Comparison of ENCODE assay signal across 10 cellular contexts in genomic region chr13:20714563-20715339, GRCh38. TPM values are rescaled to one million over a fixed set of nuclear protein-coding genes. Genes with fewer than 3 reads are reported as not detected.
DNase-seq lines count a peak whose midpoint lies in the region; ATAC-seq, FAIRE-seq and TF ChIP-seq lines count a peak whose summit lies in the region.
"Had no signal": no experiment of that assay in that cellular context is flagged by ENCODE, and none has a peak within 500 bp of the region (broad histone marks: within the 10 kb centered on the region; RNA-seq: fewer than 3 reads in every experiment).

No MANE protein-coding gene starts in this region.

- H3K9me3 ChIP-seq in endothelial cell of umbilical vein (replicated peaks; ENCODE audit: control insufficient read depth, insufficient read depth, low read length) (no peaks in the 10 kb centered on the region), thoracic aorta (no peaks in the 10 kb centered on the region)

- POLR2A ChIA-PET in endothelial cell of umbilical vein (lab: Charles Lee) = interaction anchor here (0.7 to 1.4 kb wide), 2 partner anchors 11 to 100 kb away, joined by 3 to 6 read pairs; partner anchors contain the start of gene IL17D

- peak overlapping the region; percentile 13 for H3K4me2 ChIP-seq in endothelial cell of umbilical vein (ENCODE audit: insufficient read depth, low read length)

- peak; percentile 61 for DNase-seq in NCI-H446 treated with DMSO at 0.1 percent for 48 hours (lab: John Stamatoyannopoulos, UW)
- peak; percentile 91 for DNase-seq in endothelial cell of umbilical vein (ENCODE audit: low read depth, low spot score)
- peak; percentile 54 for DNase-seq in midbrain (lab: John Stamatoyannopoulos, UW)
- no peak for DNase-seq in thoracic aorta (ENCODE audit: low spot score)
- no peak for DNase-seq in NCI-H774 (lab: John Stamatoyannopoulos, UW)
- DNase-seq: immature natural killer cell, NCI-H1417 had no signal

- TF ChIP-seq POLR2A in endothelial cell of umbilical vein (IDR thresholded peaks at IDR 0.05; ENCODE audit: low read depth, low read length) = no peak

- no peak overlapping the region for H3K4me3 Mint-ChIP-seq in stimulated activated memory B cell treated with anti-CD40 and anti-IgM and Interleukin-4, amounts not matched to agents 10 μg/mL and 1 μg/mL and 100 μg/mL, for 72 hours
- H3K4me3 Mint-ChIP-seq: immature natural killer cell had no signal

- TSS peak; percentile 66 for BruUV-seq in endothelial cell of umbilical vein (replicated peaks; lab: Mats Ljungman, UMichigan)

- FAIRE-seq in endothelial cell of umbilical vein (lab: Jason Lieb, UNC) = peak; percentile 77

- H3K9me1 ChIP-seq in endothelial cell of umbilical vein (replicated peaks; ENCODE audit: control insufficient read depth, extremely low read depth, insufficient read depth, low read length) = no peaks in the 10 kb centered on the region

- H3K27me3 Mint-ChIP-seq in stimulated activated memory B cell treated with anti-CD40 and anti-IgM and Interleukin-4, amounts not matched to agents 10 μg/mL and 1 μg/mL and 100 μg/mL, for 72 hours = peaks cover 23% of the 10 kb centered on the region

- H3K4me3 ChIP-seq in endothelial cell of umbilical vein (replicated peaks in 1 of 3; ENCODE audit: insufficient read depth in 1 of 3, low read depth in 1 of 3, low read length in 3 of 3) (no peak overlapping the region), thoracic aorta (peak overlapping the region; percentile 67)

- H4K20me1 ChIP-seq in endothelial cell of umbilical vein (replicated peaks; ENCODE audit: control insufficient read depth, extremely low read depth, insufficient read depth, low read length) = no peaks in the 10 kb centered on the region

- no peaks in the 10 kb centered on the region for H3K27me3 ChIP-seq in endothelial cell of umbilical vein (ENCODE audit: control insufficient read depth in 2 of 2, insufficient read depth in 2 of 2, low read length in 2 of 2)
- no peaks in the 10 kb centered on the region for H3K27me3 ChIP-seq in thoracic aorta (replicated peaks; ENCODE audit: insufficient read depth)

- ATAC-seq in thoracic aorta (ENCODE audit: insufficient number of reproducible peaks, low FRiP score, low read depth) = peak; percentile 47
- no peak for ATAC-seq in stimulated activated memory B cell treated with anti-CD40 and anti-IgM and Interleukin-4, amounts not matched to agents 10 μg/mL and 1 μg/mL and 100 μg/mL, for 72 hours
- no peak for ATAC-seq in GM18520 (IDR thresholded peaks at IDR 0.05; ENCODE audit: unreplicated experiment)
- ATAC-seq in HG02852 (IDR thresholded peaks at IDR 0.05; ENCODE audit: unreplicated experiment) = no peak

- CTCF ChIA-PET in endothelial cell of umbilical vein (lab: Charles Lee) = interaction anchor here (0.8 to 5.5 kb wide), 19 partner anchors 9 to 518 kb away, joined by 3 to 73 read pairs (median 4); partner anchors contain the start of genes EEF1AKMT1 and IL17D

- H3K9ac ChIP-seq in endothelial cell of umbilical vein (replicated peaks; ENCODE audit: extremely low read depth, insufficient read depth, low read length) = no peak overlapping the region

- no peak overlapping the region for H3K27ac Mint-ChIP-seq in stimulated activated memory B cell treated with anti-CD40 and anti-IgM and Interleukin-4, amounts not matched to agents 10 μg/mL and 1 μg/mL and 100 μg/mL, for 72 hours
- H3K27ac Mint-ChIP-seq: immature natural killer cell had no signal

- H3K79me2 ChIP-seq in endothelial cell of umbilical vein (ENCODE audit: control insufficient read depth, insufficient read depth, low read length) = no peaks in the 10 kb centered on the region

- TF ChIP-seq CTCF in endothelial cell of umbilical vein (IDR thresholded peaks at IDR 0.05; ENCODE audit: extremely low read depth in 1 of 2, insufficient read depth in 1 of 2, low read depth in 1 of 2, low read length in 2 of 2) = no peak
- no peak for TF ChIP-seq CTCF in thoracic aorta (IDR thresholded peaks at IDR 0.05)

- peaks cover 12% of the 10 kb centered on the region for H3K4me1 Mint-ChIP-seq in stimulated activated memory B cell treated with anti-CD40 and anti-IgM and Interleukin-4, amounts not matched to agents 10 μg/mL and 1 μg/mL and 100 μg/mL, for 72 hours

- peak overlapping the region; percentile 29 for H2AFZ ChIP-seq in endothelial cell of umbilical vein (ENCODE audit: low read depth, low read length)

- no peaks in the 10 kb centered on the region for H3K9me3 Mint-ChIP-seq in stimulated activated memory B cell treated with anti-CD40 and anti-IgM and Interleukin-4, amounts not matched to agents 10 μg/mL and 1 μg/mL and 100 μg/mL, for 72 hours
- H3K9me3 Mint-ChIP-seq: immature natural killer cell had no signal

- H3K27ac ChIP-seq in endothelial cell of umbilical vein (ENCODE audit: insufficient read depth, low read depth, low read length) (peak overlapping the region; percentile 23), thoracic aorta (peak overlapping the region; percentile 85 to 88)

- H3K36me3 ChIP-seq in endothelial cell of umbilical vein (ENCODE audit: control insufficient read depth in 2 of 2, extremely low read depth in 1 of 2, insufficient read depth in 2 of 2, low read length in 2 of 2) (no peaks in the 10 kb centered on the region), thoracic aorta (no peaks in the 10 kb centered on the region)

- H3K4me1 ChIP-seq in endothelial cell of umbilical vein (ENCODE audit: control insufficient read depth, extremely low read depth, insufficient read depth, low read length) (peaks cover 30% of the 10 kb centered on the region), thoracic aorta (ENCODE audit: control insufficient read depth in 1 of 2, low read depth in 2 of 2) (peaks cover 17 to 44% of the 10 kb centered on the region in 2 donors)

- intact Hi-C loops in endothelial cell of umbilical vein (cut with micrococcal nuclease) = loop anchor here (1.0 to 2.0 kb wide), 3 partner anchors 8 to 74 kb away; no protein-coding TSS in a partner anchor

- H3K36me3 Mint-ChIP-seq in stimulated activated memory B cell treated with anti-CD40 and anti-IgM and Interleukin-4, amounts not matched to agents 10 μg/mL and 1 μg/mL and 100 μg/mL, for 72 hours = no peaks in the 10 kb centered on the region
- H3K36me3 Mint-ChIP-seq: immature natural killer cell had no signal

- dilution Hi-C loops in endothelial cell of umbilical vein (cut with MboI; ENCODE audit: extremely low pct_ligation_motif_present, low sequenced_read_pairs) = no loop called here

TF ChIP-seq in endothelial cell of umbilical vein, 7 proteins besides CTCF, POLR2A, EP300 and RAD21:
- no peak for TF ChIP-seq MAX (IDR thresholded peaks at IDR 0.05; ENCODE audit: insufficient read depth, insufficient read length)
- TF ChIP-seq GATA2 (IDR thresholded peaks at IDR 0.05; ENCODE audit: insufficient read depth, insufficient read length, low read depth, low read length) = no peak
- peak; percentile 44 for TF ChIP-seq FOS (IDR thresholded peaks at IDR 0.05; ENCODE audit: borderline replicate concordance, insufficient read depth, low read length)
- TF ChIP-seq EZH2 (IDR thresholded peaks at IDR 0.05; ENCODE audit: borderline replicate concordance, low read depth, low read length, severe bottlenecking) = no peak
- no peak for TF ChIP-seq JUN (IDR thresholded peaks at IDR 0.05; ENCODE audit: borderline replicate concordance, insufficient read depth, insufficient read length, low read depth)
- TF ChIP-seq POLR2AphosphoS5 (IDR thresholded peaks at IDR 0.05; ENCODE audit: insufficient read depth, low read depth, low read length) = peak; percentile 39
- no peak for TF ChIP-seq MYC (IDR thresholded peaks at IDR 0.05; ENCODE audit: low read depth, low read length)

RNA-seq across cellular contexts. Expression of gene IL17D, which starts 11.3 kb away (rescaled TPM):
- total RNA-seq in endothelial cell of umbilical vein (4.9 and 6.1 TPM in 2 replicates), thoracic aorta (10 to 100 TPM in 1 of 2 donors, 1 to 10 TPM in 1; 6.6 to 10.3 TPM)
- 4.0 and 5.5 TPM in 2 replicates for polyA plus RNA-seq in endothelial cell of umbilical vein
- polyA plus RNA-seq in endothelial cell of umbilical vein (2011; cell fraction: cytosol; rRNA removed) = 2.3 and 3.2 TPM in 2 replicates
- 2.5 and 3.1 TPM in 2 replicates for polyA plus RNA-seq in endothelial cell of umbilical vein (2011; cell fraction: nucleus; rRNA removed)
- 16.2 and 17.4 TPM in 2 replicates for polyA plus RNA-seq in endothelial cell of umbilical vein (2012)
- polyA minus RNA-seq in endothelial cell of umbilical vein = 2.0 and 2.2 TPM in 2 replicates
- not detected for polyA minus RNA-seq in endothelial cell of umbilical vein (2011; cell fraction: cytosol; rRNA and poly(A)+ RNA removed)
- 0.38 and 0.82 TPM in 2 replicates for polyA minus RNA-seq in endothelial cell of umbilical vein (2011; cell fraction: nucleus; rRNA and poly(A)+ RNA removed)

RNA-seq across cellular contexts. Expression of gene EEF1AKMT1, which starts 59.0 kb away (rescaled TPM):
- total RNA-seq in endothelial cell of umbilical vein (8.7 and 11.1 TPM in 2 replicates), thoracic aorta (10 to 100 TPM in 1 of 2 donors, 1 to 10 TPM in 1; 8.4 to 12.7 TPM)
- 7.1 and 9.0 TPM in 2 replicates for polyA plus RNA-seq in endothelial cell of umbilical vein
- polyA plus RNA-seq in endothelial cell of umbilical vein (2011; cell fraction: cytosol; rRNA removed) = 9.3 and 10.5 TPM in 2 replicates
- polyA plus RNA-seq in endothelial cell of umbilical vein (2011; cell fraction: nucleus; rRNA removed) = 7.1 and 7.5 TPM in 2 replicates
- 20.7 and 30.0 TPM in 2 replicates for polyA plus RNA-seq in endothelial cell of umbilical vein (2012)
- 6.8 and 8.1 TPM in 2 replicates for polyA minus RNA-seq in endothelial cell of umbilical vein
- polyA minus RNA-seq in endothelial cell of umbilical vein (2011; cell fraction: cytosol; rRNA and poly(A)+ RNA removed) = 1.7 TPM
- polyA minus RNA-seq in endothelial cell of umbilical vein (2011; cell fraction: nucleus; rRNA and poly(A)+ RNA removed) = 5.1 and 6.9 TPM in 2 replicates

Comparison
In these comparisons a context has a peak if more than half of its experiments do, and no peak if none do; other contexts are left out.
1. DNase-seq: peak in NCI-H446 treated with DMSO at 0.1 percent for 48 hours (single experiment), endothelial cell of umbilical vein (single experiment) and midbrain (single experiment); none in thoracic aorta (single experiment) and NCI-H774 (single experiment).